ENCODE assay signal across 24 cellular contexts in the genomic region with DNA sequence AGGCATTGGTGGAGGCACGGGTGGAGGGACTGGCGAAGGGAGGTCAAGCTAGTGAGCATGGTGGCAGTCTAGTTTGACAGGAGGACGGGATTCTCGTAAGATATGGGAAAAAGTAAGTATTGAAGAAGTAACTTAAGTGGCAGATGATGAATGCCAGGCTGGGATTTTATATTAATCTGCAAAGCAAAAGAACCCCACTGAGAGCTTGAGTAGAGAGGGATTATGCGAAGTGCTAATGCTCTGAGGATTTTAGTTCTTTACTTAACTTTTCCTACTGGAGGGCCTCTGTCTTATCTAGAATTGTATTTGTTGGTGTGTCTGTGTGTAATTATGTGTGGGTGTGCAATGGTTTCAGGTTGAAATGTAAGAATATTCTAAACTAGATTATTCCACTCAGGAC.
"Had no signal": no experiment of that assay in that cellular context is flagged by ENCODE, and none has a peak within 500 bp of the region (broad histone marks: within the 10 kb centered on the region; RNA-seq: fewer than 3 reads in every experiment).

No MANE protein-coding gene starts in this region.

- FAIRE-seq: bronchial epithelial cell had no signal

- H3K9me3 ChIP-seq: ascending aorta, body of pancreas had no signal

- H3K36me3 Mint-ChIP-seq: activated naive CD4-positive, alpha-beta T cell treated with anti-CD3 and anti-CD28 coated beads, Interleukin-2, amount 50 U/mL, for 72 hours; T-cell had no signal

- H3K27ac ChIP-seq: ascending aorta, body of pancreas, SK-N-MC had no signal

- H3K4me1 ChIP-seq: body of pancreas had no signal

- H3K27ac Mint-ChIP-seq: activated naive CD4-positive, alpha-beta T cell treated with anti-CD3 and anti-CD28 coated beads, Interleukin-2, amount 50 U/mL, for 72 hours; activated naive CD8-positive, alpha-beta T cell treated with anti-CD3 and anti-CD28 coated beads, Interleukin-2, amount 50 U/mL, for 24 hours; T-cell had no signal

- H3K27me3 ChIP-seq: ascending aorta, body of pancreas had no signal

- H3K36me3 ChIP-seq: ascending aorta had no signal

- H3K9me3 Mint-ChIP-seq: activated T-cell treated with anti-CD3 and anti-CD28 coated beads, Interleukin-2, amount 50 U/mL, for 4 hours had no signal

- H3K4me3 ChIP-seq: ascending aorta, body of pancreas, SK-N-MC had no signal

- H3K4me1 Mint-ChIP-seq: activated naive CD8-positive, alpha-beta T cell treated with anti-CD3 and anti-CD28 coated beads, Interleukin-2, amount 50 U/mL, for 24 hours; T-cell had no signal

- H3K27me3 Mint-ChIP-seq: activated naive CD8-positive, alpha-beta T cell treated with anti-CD3 and anti-CD28 coated beads, Interleukin-2, amount 50 U/mL, for 24 hours; T-cell had no signal

- H3K4me3 Mint-ChIP-seq: activated naive CD8-positive, alpha-beta T cell treated with anti-CD3 and anti-CD28 coated beads, Interleukin-2, amount 50 U/mL, for 24 hours; activated T-cell treated with anti-CD3 and anti-CD28 coated beads, Interleukin-2, amount 50 U/mL, for 4 hours; T-cell had no signal

- DNase-seq: activated CD4-positive, alpha-beta T cell treated with anti-CD3 and anti-CD28 coated beads for 48 hours; activated CD4-positive, alpha-beta T cell treated with anti-CD3 and anti-CD28 coated beads, Interleukin-2, amount 50 U/mL, for 48 hours; activated CD4-positive, CD25-positive, alpha-beta regulatory T cell treated with anti-CD3 and anti-CD28 coated beads, Interleukin-2, amount 50 U/mL, for 72 hours; activated CD8-positive, alpha-beta memory T cell treated with anti-CD3 and anti-CD28 coated beads for 24 hours; activated effector memory CD4-positive, alpha-beta T cell treated with anti-CD3 and anti-CD28 coated beads, Interleukin-2, amount 50 U/mL, for 16 hours; activated naive CD4-positive, alpha-beta T cell treated with Interleukin-2 at 50 U/mL for 16 hours; activated naive CD8-positive, alpha-beta T cell treated with anti-CD3 and anti-CD28 coated beads, Interleukin-2, amount 50 U/mL, for 24 hours; activated T-cell treated with anti-CD3 and anti-CD28 coated beads, Interleukin-2, amount 50 U/mL, for 4 hours; amniotic stem cell; body of pancreas; central memory CD4-positive, alpha-beta T cell; Kasumi-1; NCI-H1105 treated with DMSO at 0.1 percent for 48 hours; NCI-H1436 treated with DMSO at 0.1 percent for 48 hours; NCI-H187; NCI-H2081; NCI-H510A treated with DMSO at 0.1 percent for 48 hours; NCI-H748 treated with DMSO at 0.1 percent for 48 hours; SIG-M5; T-cell had no signal
